In genomic region chr20:18857640-18858039, GRCh38 we compare ENCODE assay signal across 28 cellular contexts. TPM values are rescaled to one million over a fixed set of nuclear protein-coding genes. Genes with fewer than 3 reads are reported as not detected.
DNase-seq lines count a peak whose midpoint lies in the region; ATAC-seq, FAIRE-seq and TF ChIP-seq lines count a peak whose summit lies in the region.
"Had no signal": no experiment of that assay in that cellular context is flagged by ENCODE, and none has a peak within 500 bp of the region (broad histone marks: within the 10 kb centered on the region; RNA-seq: fewer than 3 reads in every experiment).

No MANE protein-coding gene starts in this region.

- H3K36me3 ChIP-seq in bronchial epithelial cell (ENCODE audit: control insufficient read depth, insufficient read depth, low read length) = no peaks in the 10 kb centered on the region
- H3K36me3 ChIP-seq: adrenal gland, upper lobe of right lung had no signal

- H3K4me3 ChIP-seq in bronchial epithelial cell (ENCODE audit: low read depth, low read length) = no peak overlapping the region
- H3K4me3 ChIP-seq: adrenal gland, upper lobe of right lung had no signal

- H3K27me3 ChIP-seq in bronchial epithelial cell (ENCODE audit: control insufficient read depth, insufficient read depth, low read length) = no peaks in the 10 kb centered on the region
- H3K27me3 ChIP-seq: adrenal gland, upper lobe of right lung had no signal

- DNase-seq in A172 (ENCODE audit: low spot score) (peak; percentile 88), HCEC 1CT (peak; percentile 22), bronchial epithelial cell (ENCODE audit: low read depth) (peak; percentile 68), kidney glomerular epithelial cell (lab: John Stamatoyannopoulos, UW) (peak; percentile 88), NCI-H2107 treated with DMSO at 0.1 percent for 48 hours (lab: John Stamatoyannopoulos, UW; ENCODE audit: unreplicated experiment) (no peak), DMS79 treated with DMSO at 0.1 percent for 48 hours (lab: John Stamatoyannopoulos, UW) (no peak)
- DNase-seq: 8988T; activated CD4-positive, alpha-beta T cell treated with anti-CD3 and anti-CD28 coated beads for 48 hours; activated CD8-positive, alpha-beta memory T cell treated with anti-CD3 and anti-CD28 coated beads, Interleukin-2, amount 50 U/mL, for 4 hours; activated effector memory CD4-positive, alpha-beta T cell treated with anti-CD3 and anti-CD28 coated beads, Interleukin-2, amount 50 U/mL, for 16 hours; adrenal gland; effector CD8-positive, alpha-beta T cell; GOT3; hippocampal formation; islet precursor cell; KG1; mesenchymal stem cell; NCI-H2029 treated with DMSO at 0.1 percent for 48 hours; posterior cingulate gyrus; stimulated activated CD4-positive, alpha-beta T cell treated with anti-CD3 and anti-CD28 coated beads, Interleukin-1b, Interleukin-23, amount 100 ng/mL, for 48 hours; stimulated activated naive CD8-positive, alpha-beta T cell treated with anti-CD3 and anti-CD28 coated beads, Interleukin-15, Interleukin-2, amounts not matched to agents 100 U/mL and 50 U/mL, for 24 hours; SW 1271; upper lobe of right lung had no signal

- no peak for TF ChIP-seq CTCF in bronchial epithelial cell (IDR thresholded peaks at IDR 0.05; ENCODE audit: insufficient read depth, low read length, severe bottlenecking)

- ATAC-seq in GM19351 (IDR thresholded peaks at IDR 0.05; ENCODE audit: unreplicated experiment) = no peak
- no peak for ATAC-seq in GM19463 (IDR thresholded peaks at IDR 0.05; ENCODE audit: unreplicated experiment)
- ATAC-seq: natural killer cell treated with Interleukin-12 subunit alpha and Interleukin-12 subunit beta and Interleukin-15 and Interleukin-18, amount 100 ng/mL, for 72 hours; stimulated activated naive CD8-positive, alpha-beta T cell treated with anti-CD3 and anti-CD28 coated beads, Interleukin-15, Interleukin-2, amounts not matched to agents 100 U/mL and 50 U/mL, for 24 hours; upper lobe of right lung had no signal

- no peak for FAIRE-seq in bronchial epithelial cell (lab: Jason Lieb, UNC)

RNA-seq across cellular contexts. Expression of gene SCP2D1, which starts 44.1 kb away (rescaled TPM):
- total RNA-seq in A172 (2014; rRNA removed; shearing (Covaris generic)) = not detected in 2 replicates
- total RNA-seq in bronchial epithelial cell = not detected in 2 replicates
- total RNA-seq: adrenal gland; fibroblast of villous mesenchyme; natural killer cell treated with Interleukin-12 subunit alpha and Interleukin-12 subunit beta and Interleukin-15 and Interleukin-18, amount 100 ng/mL, for 72 hours; NCI-H460; upper lobe of right lung had no signal

Comparison
In these comparisons a context has a peak if more than half of its experiments do, and no peak if none do; other contexts are left out.
1. DNase-seq: peak in A172 (single experiment), HCEC 1CT (single experiment), bronchial epithelial cell (single experiment) and kidney glomerular epithelial cell (single experiment); none in NCI-H2107 treated with DMSO at 0.1 percent for 48 hours (single experiment) and DMS79 treated with DMSO at 0.1 percent for 48 hours (single experiment).